10 cellular contexts compared by ENCODE assay signal in the genomic region with DNA sequence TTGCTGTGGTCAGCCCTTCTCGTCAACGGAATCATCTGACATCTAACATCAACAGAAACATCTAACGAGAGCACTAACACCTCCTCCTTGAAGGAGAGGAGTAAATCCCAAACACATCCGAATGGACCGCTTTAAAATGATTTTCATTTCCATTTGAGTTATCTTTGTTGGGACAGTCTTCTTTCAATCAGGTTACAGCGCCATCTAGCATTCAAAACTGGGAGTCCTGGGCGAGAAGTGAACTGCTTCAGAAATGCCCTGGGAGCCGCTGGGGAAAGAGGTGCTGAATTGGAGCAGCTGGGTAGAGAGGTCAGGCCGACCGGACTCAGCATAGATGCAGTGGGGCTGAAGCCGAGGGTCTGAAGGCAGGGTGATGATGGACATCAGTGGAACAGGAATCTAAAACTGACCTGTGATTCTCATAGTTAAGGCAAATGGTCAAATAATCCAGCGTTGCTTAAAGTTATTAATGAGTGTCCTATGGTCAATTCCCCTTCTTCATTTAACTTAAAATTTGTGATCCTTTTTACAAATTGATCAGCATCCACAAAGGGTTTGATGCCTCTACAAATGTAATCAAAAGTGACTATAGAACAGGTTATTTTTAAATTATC.
A peak's percentile ranks its signal among the peaks of the same experiment; 100 is the strongest.
DNase-seq lines count a peak whose midpoint lies in the region; ATAC-seq and TF ChIP-seq lines count a peak whose summit lies in the region.
"Had no signal": no experiment of that assay in that cellular context is flagged by ENCODE, and none has a peak within 500 bp of the region (broad histone marks: within the 10 kb centered on the region; RNA-seq: fewer than 3 reads in every experiment).

No MANE protein-coding gene starts in this region.

- H3K27ac ChIP-seq in colonic mucosa (no peak overlapping the region), osteoblast (ENCODE audit: low read depth, low read length) (no peak overlapping the region)
- H3K27ac ChIP-seq: BLaER1 treated with 17β-estradiol and CSF1 and Interleukin-3, amounts not matched to agents 10 nM and 100 nM; SK-N-MC had no signal

- H3K4me3 ChIP-seq in colonic mucosa (no peak overlapping the region), osteoblast (ENCODE audit: insufficient read depth, low read length) (no peak overlapping the region)
- H3K4me3 ChIP-seq: BLaER1 treated with 17β-estradiol and CSF1 and Interleukin-3, amounts not matched to agents 10 nM and 100 nM; SK-N-MC had no signal

- H3K4me1 ChIP-seq in colonic mucosa (no peaks in the 10 kb centered on the region), osteoblast (ENCODE audit: insufficient read depth, low read length) (no peaks in the 10 kb centered on the region)

- no peaks in the 10 kb centered on the region for H3K27me3 ChIP-seq in colonic mucosa
- no peaks in the 10 kb centered on the region for H3K27me3 ChIP-seq in osteoblast (ENCODE audit: insufficient read depth, low read length)
- H3K27me3 ChIP-seq: BLaER1 treated with 17β-estradiol and CSF1 and Interleukin-3, amounts not matched to agents 10 nM and 100 nM had no signal

- no peaks in the 10 kb centered on the region for H3K79me2 ChIP-seq in osteoblast (ENCODE audit: insufficient read depth, low read length)

- H3K9me3 ChIP-seq in colonic mucosa (no peaks in the 10 kb centered on the region), osteoblast (ENCODE audit: low read depth, low read length) (no peaks in the 10 kb centered on the region)
- H3K9me3 ChIP-seq: BLaER1 treated with 17β-estradiol and CSF1 and Interleukin-3, amounts not matched to agents 10 nM and 100 nM had no signal

- DNase-seq in NCI-H2171 treated with DMSO at 0.1 percent for 48 hours (lab: John Stamatoyannopoulos, UW) (peak; percentile 6), NCI-H2171 (lab: John Stamatoyannopoulos, UW) (no peak), NCI-H1417 (lab: John Stamatoyannopoulos, UW) (peak; percentile 0 to 86 (median 59)), colonic mucosa (peak; percentile 51), osteoblast (ENCODE audit: insufficient read length, low spot score, missing footprints) (no peak), NOMO-1 treated with dmso at 0.1 percent for 144 hours (lab: John Stamatoyannopoulos, UW; ENCODE audit: unreplicated experiment) (no peak)
- DNase-seq in activated effector memory CD4-positive, alpha-beta T cell treated with Interleukin-2 at 50 U/mL for 16 hours, result no peak

- no peak for ATAC-seq in GM18861 (IDR thresholded peaks at IDR 0.05; ENCODE audit: unreplicated experiment)

- peak; percentile 33 for TF ChIP-seq CTCF in colonic mucosa (IDR thresholded peaks at IDR 0.05)
- TF ChIP-seq CTCF in osteoblast (IDR thresholded peaks at IDR 0.05; ENCODE audit: extremely low read depth, low read depth, low read length), result peak; percentile 27

- H3K9ac ChIP-seq in colonic mucosa (ENCODE audit: low read depth in 2 of 2, low read length in 2 of 2), result no peak overlapping the region
- H3K9ac ChIP-seq: BLaER1 treated with 17β-estradiol and CSF1 and Interleukin-3, amounts not matched to agents 10 nM and 100 nM had no signal

- no peak overlapping the region for H2AFZ ChIP-seq in osteoblast (ENCODE audit: low read length)

- intact Hi-C loops in colonic mucosa (cut with DNase I), result loop anchor here (5.0 kb wide), 1 partner anchor 210 kb away; the partner anchor contains the start of gene MAGEL2

- H3K4me2 ChIP-seq in osteoblast (ENCODE audit: insufficient read depth, low read length), result no peak overlapping the region

- no peaks in the 10 kb centered on the region for H3K36me3 ChIP-seq in colonic mucosa
- H3K36me3 ChIP-seq in osteoblast (ENCODE audit: insufficient read depth, low read length), result no peaks in the 10 kb centered on the region
- H3K36me3 ChIP-seq: BLaER1 treated with 17β-estradiol and CSF1 and Interleukin-3, amounts not matched to agents 10 nM and 100 nM had no signal

- no peaks in the 10 kb centered on the region for H4K20me1 ChIP-seq in osteoblast (ENCODE audit: insufficient read depth, low read length)
- H4K20me1 ChIP-seq: BLaER1 treated with 17β-estradiol and CSF1 and Interleukin-3, amounts not matched to agents 10 nM and 100 nM had no signal

Comparison
In these comparisons a context has a peak if more than half of its experiments do, and no peak if none do; other contexts are left out.
1. DNase-seq: peak in NCI-H2171 treated with DMSO at 0.1 percent for 48 hours (single experiment), NCI-H1417 (3 of 3) and colonic mucosa (single experiment); none in NCI-H2171 (single experiment), osteoblast (single experiment), activated effector memory CD4-positive, alpha-beta T cell treated with Interleukin-2 at 50 U/mL for 16 hours (single experiment) and NOMO-1 treated with dmso at 0.1 percent for 144 hours (single experiment).